Comparison of ENCODE assay signal across 8 cellular contexts in genomic region chr1:32246888-32247273, GRCh38.
DNase-seq lines count a peak whose midpoint lies in the region; ATAC-seq lines count a peak whose summit lies in the region.

Gene FAM167B (plus strand): TSS chr1:32247222. CDS start chr1:32247422, 200 bp downstream.

- H3K27ac ChIP-seq in duodenal mucosa (ENCODE audit: low read depth, low read length) (peak within 1 kb of the TSS; percentile 17), muscle layer of colon (ENCODE audit: low read depth, low read length) (peak within 1 kb of the TSS; percentile 48)

- H3K27me3 ChIP-seq in duodenal mucosa (ENCODE audit: control insufficient read depth in 1 of 2, insufficient read depth in 2 of 2, low read length in 2 of 2) (no peaks in the 10 kb centered on the region), muscle layer of colon (ENCODE audit: control insufficient read depth in 1 of 2, insufficient read depth in 2 of 2, low read length in 2 of 2) (no peaks in the 10 kb centered on the region)

- H3K4me3 ChIP-seq in duodenal mucosa (ENCODE audit: low read depth in 1 of 2, low read length in 2 of 2) (no peak within 1 kb of the TSS), muscle layer of colon (ENCODE audit: low read depth in 1 of 2, low read length in 2 of 2) (peak within 1 kb of the TSS in 1 of 2 donors; percentile 23)

- ATAC-seq in HG02610 (IDR thresholded peaks at IDR 0.05; ENCODE audit: unreplicated experiment): no peak
- ATAC-seq in HG02970 (IDR thresholded peaks at IDR 0.05; ENCODE audit: low FRiP score, unreplicated experiment): no peak

- no peaks in the 10 kb centered on the region for H3K9me3 ChIP-seq in duodenal mucosa (ENCODE audit: control insufficient read depth in 1 of 2, low read length in 2 of 2)
- no peaks in the 10 kb centered on the region for H3K9me3 ChIP-seq in muscle layer of colon (ENCODE audit: low read length)

- no peaks in the 10 kb centered on the region for H3K36me3 ChIP-seq in duodenal mucosa (ENCODE audit: control insufficient read depth in 1 of 2, insufficient read depth in 2 of 2, low read length in 2 of 2)
- H3K36me3 ChIP-seq in muscle layer of colon (ENCODE audit: insufficient read depth, low read length): no peaks in the 10 kb centered on the region

- H3K4me1 ChIP-seq in duodenal mucosa (ENCODE audit: control insufficient read depth in 1 of 2, insufficient read depth in 2 of 2, low read length in 2 of 2) (peaks cover 11 to 32% of the 10 kb centered on the region in 2 donors), muscle layer of colon (ENCODE audit: insufficient read depth, low read length) (peaks cover 35% of the 10 kb centered on the region)

- no peaks in the 10 kb centered on the region for H3K27me3 Mint-ChIP-seq in activated naive CD4-positive, alpha-beta T cell treated with anti-CD3 and anti-CD28 coated beads, Interleukin-2, amount 50 U/mL, for 24 hours

- H3K9ac ChIP-seq in duodenal mucosa (ENCODE audit: low read depth in 1 of 2, low read length in 2 of 2) (no peak within 1 kb of the TSS), muscle layer of colon (ENCODE audit: low read length) (no peak within 1 kb of the TSS)

- H3K4me1 Mint-ChIP-seq in activated naive CD4-positive, alpha-beta T cell treated with anti-CD3 and anti-CD28 coated beads, Interleukin-2, amount 50 U/mL, for 24 hours: peaks cover 67% of the 10 kb centered on the region

- H3K9me3 Mint-ChIP-seq in activated naive CD4-positive, alpha-beta T cell treated with anti-CD3 and anti-CD28 coated beads, Interleukin-2, amount 50 U/mL, for 24 hours: no peaks in the 10 kb centered on the region

- peak within 1 kb of the TSS; percentile 97 for H3K27ac Mint-ChIP-seq in activated naive CD4-positive, alpha-beta T cell treated with anti-CD3 and anti-CD28 coated beads, Interleukin-2, amount 50 U/mL, for 24 hours

- H3K36me3 Mint-ChIP-seq in activated naive CD4-positive, alpha-beta T cell treated with anti-CD3 and anti-CD28 coated beads, Interleukin-2, amount 50 U/mL, for 24 hours: no peaks in the 10 kb centered on the region

- H3K4me3 Mint-ChIP-seq in activated naive CD4-positive, alpha-beta T cell treated with anti-CD3 and anti-CD28 coated beads, Interleukin-2, amount 50 U/mL, for 24 hours: peak within 1 kb of the TSS; percentile 57

- no peak for DNase-seq in activated naive CD4-positive, alpha-beta T cell treated with anti-CD3 and anti-CD28 coated beads, Interleukin-2, amount 50 U/mL, for 16 hours
- no peak for DNase-seq in SHP77 treated with DMSO at 0.1 percent for 48 hours (lab: John Stamatoyannopoulos, UW)
- no peak for DNase-seq in stimulated activated naive CD4-positive, alpha-beta T cell (lab: John Stamatoyannopoulos, UW)
